ENCODE assay signal across 8 cellular contexts in the genomic region with DNA sequence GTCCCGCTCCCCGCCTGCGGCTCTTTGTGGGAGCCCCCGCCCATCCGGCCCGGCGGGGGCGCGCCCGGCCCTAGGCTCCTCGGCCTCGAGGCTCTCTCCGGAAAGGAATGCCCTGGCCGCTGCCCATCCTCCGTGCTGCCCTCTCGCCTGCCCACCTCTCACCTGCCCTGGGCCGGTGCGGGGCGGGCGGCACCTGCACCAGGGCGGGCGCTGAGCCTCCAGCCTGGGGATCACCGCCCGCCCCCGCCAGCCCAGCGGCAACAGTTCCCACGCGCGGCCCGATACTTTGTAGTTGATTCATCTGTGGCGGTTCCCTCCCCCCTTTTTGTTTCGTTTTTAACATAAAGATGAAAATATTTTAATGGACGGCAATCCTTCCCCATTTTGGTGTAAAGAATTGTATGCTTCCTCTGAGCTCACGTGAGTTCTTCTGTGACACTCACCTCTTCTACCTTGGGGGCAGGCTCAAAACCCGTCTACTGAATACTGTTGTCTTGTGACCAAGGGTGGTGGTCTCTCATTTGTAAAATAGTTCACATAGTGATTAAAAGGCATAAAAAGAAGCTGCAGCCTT. TPM values are rescaled to one million over a fixed set of nuclear protein-coding genes. Genes with fewer than 3 reads are reported as not detected.
A peak's percentile ranks its signal among the peaks of the same experiment; 100 is the strongest.
DNase-seq lines count a peak whose midpoint lies in the region; ATAC-seq, FAIRE-seq and TF ChIP-seq lines count a peak whose summit lies in the region.

No MANE protein-coding gene starts in this region.

- peak overlapping the region; percentile 94 for H3K27ac Mint-ChIP-seq in activated B cell treated with CpG ODN at 0.5 μM for 24 hours

- H3K4me1 Mint-ChIP-seq in activated B cell treated with CpG ODN at 0.5 μM for 24 hours = peaks cover 69% of the 10 kb centered on the region

- no peak for FAIRE-seq in bronchial epithelial cell (lab: Jason Lieb, UNC)

- H3K36me3 ChIP-seq in bronchial epithelial cell (ENCODE audit: control insufficient read depth, insufficient read depth, low read length) (peaks cover 6% of the 10 kb centered on the region), lung (ENCODE audit: control insufficient read depth in 2 of 2, insufficient read depth in 2 of 2, low read length in 2 of 2) (no peaks in the 10 kb centered on the region)

- H3K4me3 Mint-ChIP-seq in activated B cell treated with CpG ODN at 0.5 μM for 24 hours = peak overlapping the region; percentile 88

- H3K27ac ChIP-seq in lung (ENCODE audit: low read depth in 1 of 2, low read length in 1 of 2) = peak overlapping the region; percentile 100

- TF ChIP-seq CTCF in activated B cell treated with CpG ODN at 0.5 μM for 24 hours (IDR thresholded peaks at IDR 0.05) (no peak), bronchial epithelial cell (IDR thresholded peaks at IDR 0.05; ENCODE audit: insufficient read depth, low read length, severe bottlenecking) (no peak), lung (IDR thresholded peaks at IDR 0.05; ENCODE audit: control extremely low read depth, extremely low read depth) (no peak)

- H3K27me3 ChIP-seq in bronchial epithelial cell (ENCODE audit: control insufficient read depth, insufficient read depth, low read length) = no peaks in the 10 kb centered on the region
- H3K27me3 ChIP-seq in lung (ENCODE audit: control insufficient read depth, insufficient read depth) = no peaks in the 10 kb centered on the region

- peaks cover 22 to 31% of the 10 kb centered on the region in 2 donors for H3K4me1 ChIP-seq in lung (ENCODE audit: control insufficient read depth in 2 of 2, insufficient read depth in 2 of 2, low read length in 2 of 2)

- H3K27me3 Mint-ChIP-seq in activated B cell treated with CpG ODN at 0.5 μM for 24 hours = no peaks in the 10 kb centered on the region

- POLR2A ChIA-PET in activated B cell treated with CpG ODN at 0.5 μM for 24 hours (lab: Charles Lee) = interaction anchor here (0.5 to 8.9 kb wide), 23 partner anchors 11 to 160 kb away, joined by 3 to 406 read pairs (median 7); no protein-coding TSS in a partner anchor

- DNase-seq in AG08395 (ENCODE audit: low spot score) = peak; percentile 26
- DNase-seq in activated B cell treated with CpG ODN at 0.5 μM for 24 hours = peak; percentile 62
- peak; percentile 17 for DNase-seq in bronchial epithelial cell (ENCODE audit: low read depth)
- DNase-seq in lung (ENCODE audit: low spot score) = no peak
- DNase-seq in stimulated activated CD8-positive, alpha-beta memory T cell treated with anti-CD3 and anti-CD28 coated beads, Interleukin-4, amount 100 ng/mL, for 4 hours (ENCODE audit: low read depth in 2 of 2, low spot score in 1 of 2) = peak; percentile 65 to 73
- DNase-seq in NCI-H187 treated with DMSO at 0.1 percent for 48 hours (lab: John Stamatoyannopoulos, UW) = no peak

- CTCF ChIA-PET in activated B cell treated with CpG ODN at 0.5 μM for 24 hours (lab: Charles Lee) = interaction anchor here (0.7 to 1.9 kb wide), 11 partner anchors 15 to 160 kb away, joined by 3 to 8 read pairs (median 3); no protein-coding TSS in a partner anchor

- no peaks in the 10 kb centered on the region for H3K9me3 Mint-ChIP-seq in activated B cell treated with CpG ODN at 0.5 μM for 24 hours

- intact Hi-C loops in activated B cell treated with CpG ODN at 0.5 μM for 24 hours (cut with micrococcal nuclease) = loop anchor here (1.0 to 5.0 kb wide), 5 partner anchors 18 to 544 kb away; partner anchors contain the start of genes MTMR10 and OTUD7A

- H3K36me3 Mint-ChIP-seq in activated B cell treated with CpG ODN at 0.5 μM for 24 hours (ENCODE audit: low read depth) = peaks cover 30% of the 10 kb centered on the region

- H3K9me3 ChIP-seq in lung (ENCODE audit: control insufficient read depth in 2 of 2, insufficient read depth in 1 of 2, low read length in 1 of 2) = peaks cover 0 to 2% of the 10 kb centered on the region in 2 donors

- H3K4me3 ChIP-seq in bronchial epithelial cell (ENCODE audit: low read depth, low read length) (peak overlapping the region; percentile 66), lung (peak overlapping the region; percentile 86)

- WGBS in lung, 2 donors = 1% methylated on average over 35 of the region's 35 CpGs

- ATAC-seq in HG03045 (IDR thresholded peaks at IDR 0.05; ENCODE audit: unreplicated experiment) = peak; percentile 3
- ATAC-seq in activated B cell treated with CpG ODN at 0.5 μM for 24 hours (ENCODE audit: low read depth) = no peak
- no peak for ATAC-seq in lung (ENCODE audit: insufficient read depth, low FRiP score)
- ATAC-seq in GM19023 (IDR thresholded peaks at IDR 0.05; ENCODE audit: unreplicated experiment) = no peak

RNA-seq across cellular contexts. Expression of gene KLF13, which starts 1.9 kb away (rescaled TPM):
- 177 and 178 TPM in 2 replicates for total RNA-seq in activated B cell treated with CpG ODN at 0.5 μM for 24 hours
- 58.7 and 62.0 TPM in 2 replicates for total RNA-seq in bronchial epithelial cell
- 100 to 1,000 TPM in 1 of 2 donors, 10 to 100 TPM in 1; 38.3 to 157 TPM for total RNA-seq in lung
- polyA plus RNA-seq in lung = 10 to 100 TPM; 47.1 to 63.2 TPM

Comparison
In these comparisons a context has a peak if more than half of its experiments do, and no peak if none do; other contexts are left out.
1. DNase-seq: peak in AG08395 (single experiment), activated B cell treated with CpG ODN at 0.5 μM for 24 hours (single experiment), bronchial epithelial cell (single experiment) and stimulated activated CD8-positive, alpha-beta memory T cell treated with anti-CD3 and anti-CD28 coated beads, Interleukin-4, amount 100 ng/mL, for 4 hours (2 of 2); none in lung (single experiment) and NCI-H187 treated with DMSO at 0.1 percent for 48 hours (single experiment).